Comparison of ENCODE assay signal across 24 cellular contexts in genomic region chr11:83073884-83074283, GRCh38. TPM values are rescaled to one million over a fixed set of nuclear protein-coding genes. Genes with fewer than 3 reads are reported as not detected.
DNase-seq lines count a peak whose midpoint lies in the region; ATAC-seq and TF ChIP-seq lines count a peak whose summit lies in the region.
"Had no signal": no experiment of that assay in that cellular context is flagged by ENCODE, and none has a peak within 500 bp of the region (broad histone marks: within the 10 kb centered on the region; RNA-seq: fewer than 3 reads in every experiment).

No MANE protein-coding gene starts in this region.

- H3K27me3 Mint-ChIP-seq in activated T-helper 2 cell treated with anti-CD3 and anti-CD28 coated beads, Interferon-gamma antibody, Interleukin-2, Interleukin-4, amounts not matched to agents 10 μg/mL and 5 μg/mL and 100 μg/mL, durations not matched to agents 14 hours and 24 hours and 36 hours (ENCODE audit: low read depth): no peaks in the 10 kb centered on the region
- H3K27me3 Mint-ChIP-seq: stimulated activated memory B cell treated with anti-CD40 and anti-IgM and Interleukin-4, amounts not matched to agents 10 μg/mL and 1 μg/mL and 100 μg/mL, for 72 hours had no signal

- TF ChIP-seq EP300 in SK-N-SH (IDR thresholded peaks at IDR 0.05; ENCODE audit: borderline replicate concordance in 1 of 2, low read depth in 1 of 2, low read length in 1 of 2): no peak

- H3K9me2 ChIP-seq in SK-N-SH: no peaks in the 10 kb centered on the region

- H3K27me3 ChIP-seq in SK-N-SH (ENCODE audit: insufficient read depth): no peaks in the 10 kb centered on the region
- peaks cover 2% of the 10 kb centered on the region; the same call in 1 of the 2 replicates for H3K27me3 ChIP-seq in HUES64 (ENCODE audit: insufficient read depth, low read length)
- no peaks in the 10 kb centered on the region for H3K27me3 ChIP-seq in psoas muscle (ENCODE audit: insufficient read depth in 3 of 3, low read length in 2 of 3)
- H3K27me3 ChIP-seq in Peyer's patch: no peaks in the 10 kb centered on the region
- H3K27me3 ChIP-seq: tibial nerve had no signal

- peaks cover 13 to 41% of the 10 kb centered on the region in 2 experiments for H3K36me3 ChIP-seq in SK-N-SH (replicated peaks in 1 of 2; ENCODE audit: control insufficient read depth in 1 of 2, insufficient read depth in 2 of 2, low read length in 1 of 2)
- H3K36me3 ChIP-seq in HUES64 (ENCODE audit: insufficient read depth, low read length): peaks cover 45% of the 10 kb centered on the region
- H3K36me3 ChIP-seq in psoas muscle (ENCODE audit: insufficient read depth in 1 of 2, low read depth in 1 of 2): peaks cover 5 to 54% of the 10 kb centered on the region in 2 donors
- H3K36me3 ChIP-seq in Peyer's patch: peaks cover 0 to 5% (median 0%) of the 10 kb centered on the region in 3 donors

- H3K27ac ChIP-seq in SK-N-SH (ENCODE audit: low read depth in 2 of 2, low read length in 1 of 2): no peak overlapping the region
- no peak overlapping the region for H3K27ac ChIP-seq in HUES64 (ENCODE audit: low read depth, low read length)
- peak overlapping the region; percentile 25 for H3K27ac ChIP-seq in psoas muscle
- peak overlapping the region in 1 of 4 donors; percentile 8 for H3K27ac ChIP-seq in Peyer's patch
- H3K27ac ChIP-seq: 22Rv1, lower lobe of right lung, WERI-Rb-1 had no signal

- H3F3A ChIP-seq in SK-N-SH (replicated peaks; ENCODE audit: insufficient read depth): peaks cover 9% of the 10 kb centered on the region

- TF ChIP-seq CTCF in SK-N-SH (IDR thresholded peaks at IDR 0.05) (no peak), psoas muscle (IDR thresholded peaks at IDR 0.05) (no peak), Peyer's patch (IDR thresholded peaks at IDR 0.05) (no peak)

- TF ChIP-seq RAD21 in SK-N-SH (IDR thresholded peaks at IDR 0.05; ENCODE audit: low read length): no peak

- H4K20me1 ChIP-seq in SK-N-SH (ENCODE audit: insufficient read depth): no peaks in the 10 kb centered on the region

- no peak for TF ChIP-seq POLR2A in Peyer's patch (IDR thresholded peaks at IDR 0.05)

- H3K36me3 Mint-ChIP-seq in activated T-helper 2 cell treated with anti-CD3 and anti-CD28 coated beads, Interferon-gamma antibody, Interleukin-2, Interleukin-4, amounts not matched to agents 10 μg/mL and 5 μg/mL and 100 μg/mL, durations not matched to agents 14 hours and 24 hours and 36 hours (ENCODE audit: low read depth): peaks cover 12% of the 10 kb centered on the region

- H3K4me2 ChIP-seq in SK-N-SH: peak overlapping the region; percentile 86; the same call in 1 of the 2 replicates

- no peak overlapping the region for H2AFZ ChIP-seq in SK-N-SH (ENCODE audit: low read depth)

- CTCF ChIA-PET in SK-N-SH (lab: Yijun Ruan, JAX): interaction anchor here (1.2 kb wide), 1 partner anchor 176 kb away, joined by 3 read pairs; no protein-coding TSS in a partner anchor

- H3K4me1 Mint-ChIP-seq in activated T-helper 2 cell treated with anti-CD3 and anti-CD28 coated beads, Interferon-gamma antibody, Interleukin-2, Interleukin-4, amounts not matched to agents 10 μg/mL and 5 μg/mL and 100 μg/mL, durations not matched to agents 14 hours and 24 hours and 36 hours (ENCODE audit: low read depth): peaks cover 38% of the 10 kb centered on the region

- H3K9me3 Mint-ChIP-seq in activated T-helper 2 cell treated with anti-CD3 and anti-CD28 coated beads, Interferon-gamma antibody, Interleukin-2, Interleukin-4, amounts not matched to agents 10 μg/mL and 5 μg/mL and 100 μg/mL, durations not matched to agents 14 hours and 24 hours and 36 hours: no peaks in the 10 kb centered on the region
- H3K9me3 Mint-ChIP-seq: stimulated activated memory B cell treated with anti-CD40 and anti-IgM and Interleukin-4, amounts not matched to agents 10 μg/mL and 1 μg/mL and 100 μg/mL, for 72 hours had no signal

- peak overlapping the region; percentile 6 for H3K27ac Mint-ChIP-seq in activated T-helper 2 cell treated with anti-CD3 and anti-CD28 coated beads, Interferon-gamma antibody, Interleukin-2, Interleukin-4, amounts not matched to agents 10 μg/mL and 5 μg/mL and 100 μg/mL, durations not matched to agents 14 hours and 24 hours and 36 hours

- no peak overlapping the region for H3K4me3 ChIP-seq in SK-N-SH (ENCODE audit: low read depth in 2 of 2, low read length in 1 of 2)
- H3K4me3 ChIP-seq in HUES64 (ENCODE audit: low read length): peak overlapping the region; percentile 77; the same call in 1 of the 2 replicates
- peak overlapping the region; percentile 68 for H3K4me3 ChIP-seq in psoas muscle
- no peak overlapping the region for H3K4me3 ChIP-seq in Peyer's patch

- H3K9ac ChIP-seq in SK-N-SH (no peak overlapping the region), HUES64 (ENCODE audit: low read depth, low read length) (no peak overlapping the region)

- peaks cover 9 to 23% of the 10 kb centered on the region in 2 experiments; a peak in 2 of 4 replicates for H3K4me1 ChIP-seq in SK-N-SH (ENCODE audit: control insufficient read depth in 1 of 2, insufficient read depth in 2 of 2, low read depth in 1 of 2, low read length in 1 of 2)
- H3K4me1 ChIP-seq in HUES64 (ENCODE audit: insufficient read depth, low read length): peaks cover 25% of the 10 kb centered on the region
- peaks cover 46% of the 10 kb centered on the region for H3K4me1 ChIP-seq in psoas muscle
- peaks cover 0 to 31% (median 7%) of the 10 kb centered on the region in 4 donors for H3K4me1 ChIP-seq in Peyer's patch

- DNase-seq in SK-N-SH (no peak), psoas muscle (no peak), Peyer's patch (no peak), kidney glomerular epithelial cell (lab: John Stamatoyannopoulos, UW) (no peak)
- no peak for DNase-seq in activated T-helper 2 cell treated with anti-CD3 and anti-CD28 coated beads, Interferon-gamma antibody, Interleukin-2, Interleukin-4, amounts not matched to agents 10 μg/mL and 5 μg/mL and 100 μg/mL, durations not matched to agents 14 hours and 24 hours and 36 hours (ENCODE audit: low spot score)
- DNase-seq: activated CD4-positive, alpha-beta T cell treated with anti-CD3 and anti-CD28 coated beads, Interleukin-2, amount 50 U/mL, for 48 hours; activated naive CD4-positive, alpha-beta T cell treated with anti-CD3 and anti-CD28 coated beads, Interleukin-2, amount 50 U/mL, for 16 hours; activated T-cell treated with anti-CD3 and anti-CD28 coated beads, Interleukin-2, amount 50 U/mL, for 1 hour; C1 segment of cervical spinal cord; head of caudate nucleus; KBM-7; lower lobe of right lung; NCI-H1048; NCI-H2081; NCI-H446 treated with DMSO at 0.1 percent for 48 hours; occipital lobe; right cardiac atrium; WERI-Rb-1 had no signal

- POLR2A ChIA-PET in SK-N-SH (lab: Yijun Ruan, JAX): interaction anchor here (0.6 to 1.1 kb wide), 2 partner anchors 82 to 256 kb away, joined by 3 to 5 read pairs; partner anchors contain the start of gene PCF11

- H3K9me3 ChIP-seq in SK-N-SH: no peaks in the 10 kb centered on the region
- no peaks in the 10 kb centered on the region for H3K9me3 ChIP-seq in HUES64 (ENCODE audit: insufficient read depth, low read depth, low read length)
- H3K9me3 ChIP-seq in psoas muscle: no peaks in the 10 kb centered on the region
- H3K9me3 ChIP-seq in Peyer's patch: no peaks in the 10 kb centered on the region
- H3K9me3 ChIP-seq: lower lobe of right lung, tibial nerve had no signal

- intact Hi-C loops in activated T-helper 2 cell treated with anti-CD3 and anti-CD28 coated beads, Interferon-gamma antibody, Interleukin-2, Interleukin-4, amounts not matched to agents 10 μg/mL and 5 μg/mL and 100 μg/mL, durations not matched to agents 14 hours and 24 hours and 36 hours (cut with micrococcal nuclease): loop anchor here (5.0 kb wide), 2 partner anchors 43 to 147 kb away; no protein-coding TSS in a partner anchor
- intact Hi-C loops in psoas muscle (cut with DNase I): loop anchor here (5.0 to 10.0 kb wide), 5 partner anchors 77 to 172 kb away; partner anchors contain the start of genes DDIAS (in 2 of the 2), PRCP (in 2 of the 2) and ANKRD42 (in 1 of the 2)

- ATAC-seq in SK-N-SH treated with all-trans-retinoic acid at 6 μM for 48 hours (no peak), psoas muscle (no peak), GM21825 (IDR thresholded peaks at IDR 0.05; ENCODE audit: unreplicated experiment) (no peak)
- ATAC-seq: lower lobe of right lung; right cardiac atrium; stimulated activated memory B cell treated with anti-CD40 and anti-IgM and Interleukin-4, amounts not matched to agents 10 μg/mL and 1 μg/mL and 100 μg/mL, for 72 hours had no signal

- H3K4me3 Mint-ChIP-seq in activated T-helper 2 cell treated with anti-CD3 and anti-CD28 coated beads, Interferon-gamma antibody, Interleukin-2, Interleukin-4, amounts not matched to agents 10 μg/mL and 5 μg/mL and 100 μg/mL, durations not matched to agents 14 hours and 24 hours and 36 hours (ENCODE audit: low read depth): no peak overlapping the region
- H3K4me3 Mint-ChIP-seq: stimulated activated memory B cell treated with anti-CD40 and anti-IgM and Interleukin-4, amounts not matched to agents 10 μg/mL and 1 μg/mL and 100 μg/mL, for 72 hours had no signal

- peaks cover 68% of the 10 kb centered on the region for H3K79me2 ChIP-seq in SK-N-SH (ENCODE audit: insufficient read depth)

TF ChIP-seq in SK-N-SH treated with all-trans-retinoic acid at 6 μM for 48 hours, 23 proteins besides CTCF, POLR2A, EP300 and RAD21:
- TF ChIP-seq GLIS3 (CRISPR knock-in tag; IDR thresholded peaks at IDR 0.05): no peak
- TF ChIP-seq CREB5 (CRISPR knock-in tag; IDR thresholded peaks at IDR 0.05; ENCODE audit: low read depth): no peak
TF ChIP-seq in SK-N-SH treated with all-trans-retinoic acid at 6 μM for 48 hours: peak in this region for 0.

RNA-seq across cellular contexts. Expression of gene RAB30, which starts 2.2 kb away (rescaled TPM):
- polyA plus RNA-seq in SK-N-SH (2012; rRNA removed) (3.3 and 4.5 TPM in 2 replicates), psoas muscle (10 to 100 TPM in 2 of 3 donors, 1 to 10 TPM in 1; 3.4 to 21.5 (median 13.7) TPM)
- 3.3 and 4.4 TPM in 2 replicates for polyA plus RNA-seq in SK-N-SH (2012; cell fraction: cytosol; rRNA removed)
- polyA plus RNA-seq in SK-N-SH (2012; cell fraction: nucleus; rRNA removed): 1.8 and 3.7 TPM in 2 replicates
- polyA plus RNA-seq in HUES64 (2013, experiment 1 of 2): 5.6 TPM
- 4.1 TPM for polyA plus RNA-seq in HUES64 (2013, experiment 2 of 2)
- total RNA-seq in activated T-helper 2 cell treated with anti-CD3 and anti-CD28 coated beads, Interferon-gamma antibody, Interleukin-2, Interleukin-4, amounts not matched to agents 10 μg/mL and 5 μg/mL and 100 μg/mL, durations not matched to agents 14 hours and 24 hours and 36 hours: 29.1 and 31.5 TPM in 2 replicates
- total RNA-seq in psoas muscle (10 to 100 TPM; 15.2 to 89.7 (median 37.6) TPM), Peyer's patch (10 to 100 TPM in 2 of 4 donors, 1 to 10 TPM in 2; 3.4 to 54.8 (median 11.5) TPM)

Comparison
In these comparisons a context has a peak if more than half of its experiments do, and no peak if none do; other contexts are left out.
1. H3K4me3 ChIP-seq: peak in HUES64 (single experiment) and psoas muscle (single experiment); none in SK-N-SH (0 of 2) and Peyer's patch (0 of 4).